19 cellular contexts compared by ENCODE assay signal in the genomic region with DNA sequence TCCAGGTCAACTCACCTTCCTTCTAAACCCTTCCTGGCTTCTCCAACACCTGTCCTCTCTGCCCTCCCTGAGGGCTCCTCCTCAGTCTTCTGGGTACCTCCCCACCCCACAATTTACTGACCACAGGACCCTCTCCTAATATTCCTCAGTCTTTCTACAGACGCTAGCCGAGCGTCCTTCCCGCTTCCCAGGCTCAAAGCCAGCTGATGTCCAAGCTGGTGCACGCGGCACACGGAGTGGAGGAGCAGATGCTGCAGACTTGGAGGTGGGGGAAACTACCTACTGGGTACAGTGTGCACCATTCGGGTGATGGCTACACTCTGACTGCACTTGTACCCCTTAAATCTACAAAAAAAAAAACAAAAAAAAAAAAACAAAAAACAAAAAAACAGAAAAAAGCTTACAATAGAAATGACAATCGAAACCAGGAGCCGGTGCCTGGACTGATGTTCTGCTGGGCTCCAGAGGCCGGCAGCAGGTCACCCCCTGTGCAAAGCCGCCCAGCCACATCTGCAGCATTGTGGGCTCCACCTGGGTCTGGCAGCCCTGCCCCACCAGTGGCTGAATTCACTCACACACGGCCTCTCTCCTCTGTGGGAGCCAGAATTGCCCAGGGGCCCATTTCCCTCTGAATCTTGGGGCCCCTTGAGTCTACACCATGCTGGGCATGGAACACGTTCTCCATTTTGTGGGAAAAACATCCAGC. TPM values are rescaled to one million over a fixed set of nuclear protein-coding genes. Genes with fewer than 3 reads are reported as not detected.
"Had no signal": no experiment of that assay in that cellular context is flagged by ENCODE, and none has a peak within 500 bp of the region (broad histone marks: within the 10 kb centered on the region; RNA-seq: fewer than 3 reads in every experiment).

No MANE protein-coding gene starts in this region.

- H3K27ac Mint-ChIP-seq: activated CD4-positive, alpha-beta T cell treated with anti-CD3 and anti-CD28 coated beads for 36 hours; activated naive CD8-positive, alpha-beta T cell; stimulated activated naive B cell treated with anti-CD40 and anti-IgM and Interleukin-4, amounts not matched to agents 10 μg/mL and 1 μg/mL and 100 μg/mL, for 72 hours had no signal

- H3K27me3 ChIP-seq: brain microvascular endothelial cell, gastrocnemius medialis, tibial artery, uterus had no signal

- H3K4me1 ChIP-seq: parathyroid adenoma had no signal

- H2AFZ ChIP-seq: parathyroid adenoma had no signal

- DNase-seq: activated CD4-positive, alpha-beta T cell treated with anti-CD3 and anti-CD28 coated beads for 36 hours; activated CD8-positive, alpha-beta memory T cell treated with anti-CD3 and anti-CD28 coated beads for 24 hours; activated T-cell treated with anti-CD3 and anti-CD28 coated beads for 4 hours; anterior cingulate cortex; brain microvascular endothelial cell; dermis blood vessel endothelial cell; left colon; naive thymus-derived CD4-positive, alpha-beta T cell; stimulated activated CD4-positive, alpha-beta T cell treated with anti-CD3 and anti-CD28 coated beads, Interleukin-2, amount 100 ng/mL, for 48 hours; stimulated activated naive B cell treated with anti-CD40 and anti-IgM and Interleukin-4, amounts not matched to agents 10 μg/mL and 1 μg/mL and 100 μg/mL, for 72 hours; T-helper 1 cell; uterus had no signal

- ATAC-seq: activated CD4-positive, alpha-beta T cell treated with anti-CD3 and anti-CD28 coated beads for 36 hours; gastrocnemius medialis; left colon; mucosa of descending colon; naive thymus-derived CD4-positive, alpha-beta T cell; SK-N-SH treated with all-trans-retinoic acid at 6 μM for 48 hours; stimulated activated naive B cell treated with anti-CD40 and anti-IgM and Interleukin-4, amounts not matched to agents 10 μg/mL and 1 μg/mL and 100 μg/mL, for 72 hours had no signal

- H3K36me3 ChIP-seq: uterus had no signal

- H3K9me3 Mint-ChIP-seq: activated T-helper 2 cell treated with anti-CD3 and anti-CD28 coated beads, Interferon-gamma antibody, Interleukin-2, Interleukin-4, amounts not matched to agents 10 μg/mL and 5 μg/mL and 100 μg/mL, durations not matched to agents 14 hours and 24 hours and 36 hours; stimulated activated naive B cell treated with anti-CD40 and anti-IgM and Interleukin-4, amounts not matched to agents 10 μg/mL and 1 μg/mL and 100 μg/mL, for 72 hours had no signal

- H3K27me3 Mint-ChIP-seq: activated CD4-positive, alpha-beta T cell treated with anti-CD3 and anti-CD28 coated beads for 36 hours; activated naive CD8-positive, alpha-beta T cell; naive thymus-derived CD4-positive, alpha-beta T cell; stimulated activated naive B cell treated with anti-CD40 and anti-IgM and Interleukin-4, amounts not matched to agents 10 μg/mL and 1 μg/mL and 100 μg/mL, for 72 hours had no signal

- H3K4me3 ChIP-seq: gastrocnemius medialis, mucosa of descending colon, tibial artery, uterus had no signal

- H3K27ac ChIP-seq: brain microvascular endothelial cell, gastrocnemius medialis, parathyroid adenoma, tibial artery, uterus had no signal

- H3K9me3 ChIP-seq: gastrocnemius medialis, mucosa of descending colon, tibial artery, uterus had no signal

- H3K36me3 Mint-ChIP-seq: activated naive CD8-positive, alpha-beta T cell had no signal

- H3K4me3 Mint-ChIP-seq: activated CD4-positive, alpha-beta T cell treated with anti-CD3 and anti-CD28 coated beads for 36 hours; activated naive CD8-positive, alpha-beta T cell; stimulated activated naive B cell treated with anti-CD40 and anti-IgM and Interleukin-4, amounts not matched to agents 10 μg/mL and 1 μg/mL and 100 μg/mL, for 72 hours had no signal

RNA-seq across cellular contexts. Expression of a gene that starts 17.0 kb away (rescaled TPM):
- total RNA-seq: dermis blood vessel endothelial cell, gastrocnemius medialis had no signal
